In the genomic region with DNA sequence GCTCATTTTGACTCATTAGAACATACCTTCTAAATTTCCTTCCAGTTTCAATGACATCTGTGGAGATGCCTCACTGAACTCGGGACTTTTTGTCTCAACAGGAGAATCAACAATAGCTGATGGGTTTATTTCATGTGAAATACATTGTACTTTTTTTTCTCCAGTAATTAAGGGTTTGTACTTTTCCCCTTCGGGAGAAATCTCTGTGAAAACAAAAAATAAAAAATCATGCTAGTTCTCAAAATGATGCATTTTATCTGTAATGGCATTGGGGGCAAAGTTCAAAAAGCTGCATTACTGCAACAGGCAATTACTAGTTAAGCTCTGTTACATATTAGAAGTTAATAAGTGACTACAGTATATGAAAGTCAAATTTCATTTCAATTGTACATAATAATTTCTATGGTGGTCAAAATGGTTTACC, we compare ENCODE assay signal across 11 cellular contexts.
A peak's percentile ranks its signal among the peaks of the same experiment; 100 is the strongest.
DNase-seq lines count a peak whose midpoint lies in the region; ATAC-seq and TF ChIP-seq lines count a peak whose summit lies in the region.
"Had no signal": no experiment of that assay in that cellular context is flagged by ENCODE, and none has a peak within 500 bp of the region (broad histone marks: within the 10 kb centered on the region; RNA-seq: fewer than 3 reads in every experiment).

No MANE protein-coding gene starts in this region.

- H2AFZ ChIP-seq in Karpas-422 (ENCODE audit: low read length): no peak overlapping the region

- H3K36me3 Mint-ChIP-seq in activated naive CD4-positive, alpha-beta T cell treated with anti-CD3 and anti-CD28 coated beads for 36 hours (ENCODE audit: low read depth): peaks cover 10% of the 10 kb centered on the region

- H3K4me3 ChIP-seq in Karpas-422 (ENCODE audit: low read length) (peak overlapping the region; percentile 59; the same call in 1 of the 2 replicates), HAP-1 (no peak overlapping the region)
- H3K4me3 ChIP-seq: MG63 had no signal

- in situ Hi-C loops in HAP-1 (cut with MboI; ENCODE audit: low sequenced_read_pairs): no loop called here

- intact Hi-C loops in activated naive CD4-positive, alpha-beta T cell treated with anti-CD3 and anti-CD28 coated beads for 36 hours (cut with micrococcal nuclease): no loop called here

- H3K27me3 Mint-ChIP-seq in activated naive CD4-positive, alpha-beta T cell treated with anti-CD3 and anti-CD28 coated beads for 36 hours (ENCODE audit: low read depth): no peaks in the 10 kb centered on the region
- H3K27me3 Mint-ChIP-seq: stimulated activated naive CD8-positive, alpha-beta T cell treated with anti-CD3 and anti-CD28 coated beads, Interleukin-15, Interleukin-2, amounts not matched to agents 100 ng/mL and 50 ng/mL, for 24 hours had no signal

- H3K9me3 ChIP-seq in Karpas-422 (ENCODE audit: low read length) (no peaks in the 10 kb centered on the region), HAP-1 (no peaks in the 10 kb centered on the region)
- H3K9me3 ChIP-seq: MG63 had no signal

- peak; percentile 42 for ATAC-seq in GM19463 (IDR thresholded peaks at IDR 0.05; ENCODE audit: unreplicated experiment)
- peak; percentile 41 for ATAC-seq in HG02938 (IDR thresholded peaks at IDR 0.05; ENCODE audit: unreplicated experiment)

- H3K4me2 ChIP-seq in Karpas-422 (ENCODE audit: low read depth, low read length, poor library complexity, severe bottlenecking): peak overlapping the region; percentile 67

- H3K27ac ChIP-seq in Karpas-422 (ENCODE audit: low read length): peak overlapping the region; percentile 91

- no peaks in the 10 kb centered on the region for H3K36me3 ChIP-seq in Karpas-422 (ENCODE audit: insufficient read depth, low read length)
- no peaks in the 10 kb centered on the region for H3K36me3 ChIP-seq in HAP-1 (replicated peaks)
- H3K36me3 ChIP-seq: MG63 had no signal

- CTCF ChIA-PET in GM10248 (lab: Yijun Ruan, JAX): interaction anchor here (1.0 to 2.1 kb wide), 9 partner anchors 11 to 387 kb away, joined by 3 to 10 read pairs (median 4); a partner anchor contains a TSS
- CTCF ChIA-PET in activated naive CD4-positive, alpha-beta T cell treated with anti-CD3 and anti-CD28 coated beads for 36 hours (lab: Charles Lee): interaction anchor here (0.7 kb wide), 2 partner anchors 705 to 788 kb away, joined by 3 read pairs; no protein-coding TSS in a partner anchor

- POLR2A ChIA-PET in GM10248 (lab: Yijun Ruan, JAX): interaction anchor here (1.6 kb wide), 1 partner anchor 27 kb away, joined by 8 read pairs; no protein-coding TSS in a partner anchor

- DNase-seq in GM10248 (ENCODE audit: extremely low spot score) (peak; percentile 38), Karpas-422 (no peak), middle frontal gyrus (ENCODE audit: extremely low spot score, low spot score) (no peak), HAP-1 (ENCODE audit: low spot score in 2 of 2) (no peak)
- no peak for DNase-seq in activated naive CD4-positive, alpha-beta T cell treated with anti-CD3 and anti-CD28 coated beads for 36 hours
- no peak for DNase-seq in activated CD4-positive, alpha-beta T cell treated with anti-CD3 and anti-CD28 coated beads, Interleukin-2, amount 50 U/mL, for 4 hours
- DNase-seq: MG63, NCI-H524 had no signal

- H3K4me3 Mint-ChIP-seq in activated naive CD4-positive, alpha-beta T cell treated with anti-CD3 and anti-CD28 coated beads for 36 hours: no peak overlapping the region
- H3K4me3 Mint-ChIP-seq: stimulated activated naive CD8-positive, alpha-beta T cell treated with anti-CD3 and anti-CD28 coated beads, Interleukin-15, Interleukin-2, amounts not matched to agents 100 ng/mL and 50 ng/mL, for 24 hours had no signal

- H3K9me3 Mint-ChIP-seq in activated naive CD4-positive, alpha-beta T cell treated with anti-CD3 and anti-CD28 coated beads for 36 hours: peaks cover 4% of the 10 kb centered on the region

- H3K4me1 ChIP-seq in Karpas-422 (ENCODE audit: low read length) (peaks cover 48% of the 10 kb centered on the region), HAP-1 (no peaks in the 10 kb centered on the region)

- peaks cover 6% of the 10 kb centered on the region; the same call in 1 of the 2 replicates for H3K79me2 ChIP-seq in Karpas-422 (ENCODE audit: low read length)

- H3K9me2 ChIP-seq in Karpas-422 (replicated peaks; ENCODE audit: insufficient read depth, low read length): no peaks in the 10 kb centered on the region

- peak overlapping the region; percentile 64 for H3K9ac ChIP-seq in Karpas-422 (ENCODE audit: low read length)

- no peak for TF ChIP-seq CTCF in GM10248 (IDR thresholded peaks at IDR 0.05; ENCODE audit: control extremely low read depth, extremely low read depth, low read depth, missing control alignments)

- H4K20me1 ChIP-seq in Karpas-422 (ENCODE audit: insufficient read depth, low read depth, low read length): no peaks in the 10 kb centered on the region

- no peaks in the 10 kb centered on the region for H3K4me1 Mint-ChIP-seq in activated naive CD4-positive, alpha-beta T cell treated with anti-CD3 and anti-CD28 coated beads for 36 hours (ENCODE audit: low read depth)

- H3K27ac Mint-ChIP-seq in activated naive CD4-positive, alpha-beta T cell treated with anti-CD3 and anti-CD28 coated beads for 36 hours: no peak overlapping the region
- H3K27ac Mint-ChIP-seq: stimulated activated naive CD8-positive, alpha-beta T cell treated with anti-CD3 and anti-CD28 coated beads, Interleukin-15, Interleukin-2, amounts not matched to agents 100 ng/mL and 50 ng/mL, for 24 hours had no signal

- no peaks in the 10 kb centered on the region for H3K27me3 ChIP-seq in Karpas-422 (ENCODE audit: low read length)
- H3K27me3 ChIP-seq in HAP-1 (ENCODE audit: low read depth): no peaks in the 10 kb centered on the region
- H3K27me3 ChIP-seq: MG63 had no signal
